ENCODE assay signal across 8 cellular contexts in the genomic region with DNA sequence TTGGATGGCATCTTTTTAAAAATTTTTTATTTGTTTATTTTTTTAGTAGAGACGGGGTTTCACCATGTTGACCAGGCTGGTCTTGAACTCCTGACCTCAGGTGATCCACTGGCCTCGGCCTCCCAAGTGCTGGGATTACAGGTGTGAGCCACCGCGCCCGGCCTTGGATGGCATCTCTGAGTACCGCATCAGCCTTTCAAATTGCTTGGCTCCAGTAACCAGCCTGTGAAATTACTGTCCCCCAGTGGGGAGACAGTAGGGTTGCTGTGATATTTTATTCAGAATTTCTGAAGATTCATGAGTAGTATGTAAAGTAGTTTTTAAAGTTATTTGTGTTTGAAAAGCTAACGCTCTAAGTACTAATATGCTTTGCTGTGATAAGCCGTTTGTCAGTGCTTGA. TPM values are rescaled to one million over a fixed set of nuclear protein-coding genes. Genes with fewer than 3 reads are reported as not detected.
DNase-seq lines count a peak whose midpoint lies in the region; ATAC-seq and TF ChIP-seq lines count a peak whose summit lies in the region.

No MANE protein-coding gene starts in this region.

- no peak for ATAC-seq in GM18511 (IDR thresholded peaks at IDR 0.05; ENCODE audit: unreplicated experiment)

- TF ChIP-seq CTCF in GM12872 (IDR thresholded peaks at IDR 0.05; ENCODE audit: insufficient read depth, low read depth, low read length) (0 out of 3 replicates have a peak, but pooled peaks have one; percentile 9), sigmoid colon (IDR thresholded peaks at IDR 0.05) (no peak)

- H3K4me1 ChIP-seq in endocrine pancreas (ENCODE audit: control insufficient read depth, insufficient read depth, low read length) = no peaks in the 10 kb centered on the region
- peaks cover 0 to 22% (median 15%) of the 10 kb centered on the region in 4 donors for H3K4me1 ChIP-seq in sigmoid colon

- intact Hi-C loops in sigmoid colon (cut with DNase I) = no loop called here

- H3K9me3 ChIP-seq in endocrine pancreas (ENCODE audit: control insufficient read depth, low read length) (no peaks in the 10 kb centered on the region), sigmoid colon (no peaks in the 10 kb centered on the region)

- TF ChIP-seq EP300 in sigmoid colon (IDR thresholded peaks at IDR 0.05) = no peak

- DNase-seq in OCI-M1 (lab: John Stamatoyannopoulos, UW) (peak; percentile 10), sigmoid colon (no peak), HK-2 (ENCODE audit: unreplicated experiment) (no peak), NOMO-1 (lab: John Stamatoyannopoulos, UW; ENCODE audit: unreplicated experiment in 2 of 2) (no peak), dermis blood vessel endothelial cell (no peak)

- H3K27ac ChIP-seq in sigmoid colon = peak overlapping the region in 2 of 4 donors; percentile 74 to 84

- no peaks in the 10 kb centered on the region for H3K27me3 ChIP-seq in endocrine pancreas (ENCODE audit: control insufficient read depth, insufficient read depth, low read length)
- no peaks in the 10 kb centered on the region for H3K27me3 ChIP-seq in sigmoid colon

- H3K4me3 ChIP-seq in endocrine pancreas (ENCODE audit: control insufficient read depth, insufficient read depth, low read length) (peak overlapping the region; percentile 100), sigmoid colon (peak overlapping the region; percentile 67 to 97 (median 74))

- 57 to 72% methylated on average over 8 of the region's 8 CpGs for WGBS in sigmoid colon, 2 donors

- H3K36me3 ChIP-seq in endocrine pancreas (ENCODE audit: control insufficient read depth, insufficient read depth, low read length) (no peaks in the 10 kb centered on the region), sigmoid colon (peaks cover 4 to 31% (median 8%) of the 10 kb centered on the region in 4 donors)

- TF ChIP-seq POLR2A in sigmoid colon (IDR thresholded peaks at IDR 0.05) = no peak

- peak overlapping the region; percentile 33 for H3K9ac ChIP-seq in endocrine pancreas (ENCODE audit: control insufficient read depth, insufficient read depth, low read length)

RNA-seq across cellular contexts. Expression of a gene that starts 1.2 kb away (rescaled TPM):
- total RNA-seq in sigmoid colon (10 to 100 TPM; 49.8 to 73.8 (median 64.5) TPM), dermis blood vessel endothelial cell (45.4 and 54.2 TPM in 2 replicates)
- 10 to 100 TPM; 36.6 to 50.1 (median 43.2) TPM for polyA plus RNA-seq in sigmoid colon
